Comparison of ENCODE assay signal across 14 cellular contexts in the genomic region with DNA sequence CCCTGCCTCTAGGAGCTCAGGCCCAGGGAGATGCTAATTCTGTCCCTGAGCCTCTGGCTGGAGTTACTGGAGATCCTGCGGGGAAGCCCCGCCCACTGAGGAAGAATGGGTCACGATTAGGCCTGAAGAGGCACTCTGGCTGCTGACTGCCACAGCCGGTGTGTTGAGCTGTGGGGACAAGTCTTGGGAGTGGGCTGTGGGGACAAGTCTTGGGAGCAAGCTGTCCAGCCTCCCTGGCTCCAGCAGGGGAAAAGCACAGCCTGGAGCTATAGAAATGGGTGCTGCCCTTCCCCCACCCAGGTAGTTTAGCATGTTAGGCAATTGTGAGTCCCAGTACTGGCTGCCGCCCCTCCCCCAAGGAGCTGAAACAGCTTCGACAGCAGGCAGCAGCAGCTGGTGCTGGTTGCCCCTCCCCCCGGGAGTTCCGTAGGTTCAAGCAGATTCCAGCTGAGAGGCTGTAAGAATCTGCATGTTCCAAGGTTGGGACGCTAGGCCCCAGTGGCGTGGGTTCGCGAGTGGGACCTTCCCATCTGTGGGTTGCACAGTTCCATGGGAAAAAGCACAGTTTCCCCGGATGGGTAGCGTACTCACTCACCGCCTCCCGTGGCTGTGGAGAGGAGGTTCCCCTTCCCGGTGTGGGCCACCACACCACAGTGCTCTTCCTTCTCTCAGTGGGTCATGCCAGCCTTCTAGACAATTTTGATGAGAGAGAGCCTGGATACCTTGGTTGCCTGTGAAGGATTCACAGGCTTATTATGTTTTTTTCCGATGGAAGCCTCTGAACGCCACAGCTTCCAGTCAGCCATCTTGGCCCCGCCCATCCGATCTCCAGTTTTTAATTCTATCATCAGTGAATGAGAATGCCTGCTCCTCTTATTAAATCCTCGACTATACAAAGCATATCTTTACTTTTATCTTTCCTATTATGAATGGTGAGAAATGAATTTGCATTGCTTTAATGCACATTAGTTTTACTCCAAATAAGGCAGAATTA.
DNase-seq lines count a peak whose midpoint lies in the region; ATAC-seq lines count a peak whose summit lies in the region.
"Had no signal": no experiment of that assay in that cellular context is flagged by ENCODE, and none has a peak within 500 bp of the region (broad histone marks: within the 10 kb centered on the region; RNA-seq: fewer than 3 reads in every experiment).

No MANE protein-coding gene starts in this region.

- H3K27me3 ChIP-seq in CD8-positive, alpha-beta memory T cell (ENCODE audit: insufficient read depth, low read length, poor library complexity, severe bottlenecking): no peaks in the 10 kb centered on the region
- H3K27me3 ChIP-seq: spleen had no signal

- POLR2A ChIA-PET in CD8-positive, alpha-beta memory T cell (lab: Charles Lee): no interaction called here

- H3K4me3 ChIP-seq in CD8-positive, alpha-beta memory T cell (ENCODE audit: low read length): no peak overlapping the region
- H3K4me3 ChIP-seq: spleen had no signal

- H3K27me3 Mint-ChIP-seq in CD8-positive, alpha-beta memory T cell: peaks cover 3 to 21% of the 10 kb centered on the region in 2 donors
- H3K27me3 Mint-ChIP-seq: CD4-positive, CD25-positive, alpha-beta regulatory T cell had no signal

- CTCF ChIA-PET in CD8-positive, alpha-beta memory T cell (lab: Charles Lee): no interaction called here

- peaks cover 0 to 5% (median 0%) of the 10 kb centered on the region in 3 donors for H3K36me3 Mint-ChIP-seq in CD8-positive, alpha-beta memory T cell
- H3K36me3 Mint-ChIP-seq: CD4-positive, CD25-positive, alpha-beta regulatory T cell had no signal

- no peak overlapping the region for H3K4me3 Mint-ChIP-seq in CD8-positive, alpha-beta memory T cell
- H3K4me3 Mint-ChIP-seq: CD4-positive, CD25-positive, alpha-beta regulatory T cell had no signal

- H3K36me3 ChIP-seq in ES-I3 (ENCODE audit: insufficient read depth, low read length): no peaks in the 10 kb centered on the region
- H3K36me3 ChIP-seq in CD8-positive, alpha-beta memory T cell (ENCODE audit: insufficient read depth, low read length): no peaks in the 10 kb centered on the region
- H3K36me3 ChIP-seq: spleen had no signal

- H3K27ac ChIP-seq in CD8-positive, alpha-beta memory T cell (ENCODE audit: low read depth, low read length): no peak overlapping the region
- H3K27ac ChIP-seq: spleen had no signal

- no peaks in the 10 kb centered on the region for H3K4me1 Mint-ChIP-seq in CD8-positive, alpha-beta memory T cell
- H3K4me1 Mint-ChIP-seq: CD4-positive, CD25-positive, alpha-beta regulatory T cell had no signal

- peaks cover 9% of the 10 kb centered on the region; the same call in 1 of the 2 replicates for H3K4me1 ChIP-seq in ES-I3 (ENCODE audit: insufficient read depth, low read length)
- no peaks in the 10 kb centered on the region for H3K4me1 ChIP-seq in CD8-positive, alpha-beta memory T cell (ENCODE audit: insufficient read depth, low read length)
- H3K4me1 ChIP-seq: spleen had no signal

- no peak for ATAC-seq in esophagus mucosa
- ATAC-seq in HG03139 (IDR thresholded peaks at IDR 0.05; ENCODE audit: unreplicated experiment): no peak

- peak overlapping the region in 1 of 8 donors; percentile 64 for H3K27ac Mint-ChIP-seq in CD8-positive, alpha-beta memory T cell
- H3K27ac Mint-ChIP-seq: CD4-positive, CD25-positive, alpha-beta regulatory T cell had no signal

- peaks cover 6% of the 10 kb centered on the region; the same call in 1 of the 2 replicates for H3K9me3 ChIP-seq in ES-I3 (ENCODE audit: control insufficient read depth, insufficient read depth, low read length)
- no peaks in the 10 kb centered on the region for H3K9me3 ChIP-seq in CD8-positive, alpha-beta memory T cell (ENCODE audit: low read length)

- H3K9me3 Mint-ChIP-seq in CD8-positive, alpha-beta memory T cell: peaks cover 4 to 30% (median 14%) of the 10 kb centered on the region in 5 donors

- DNase-seq in NCI-H2029 (lab: John Stamatoyannopoulos, UW) (peak; percentile 74), SHP77 treated with DMSO at 0.1 percent for 48 hours (lab: John Stamatoyannopoulos, UW) (peak; percentile 54), myocyte (ENCODE audit: low read depth) (peak; percentile 18)
- no peak for DNase-seq in CD8-positive, alpha-beta memory T cell
- DNase-seq: activated CD4-positive, CD25-positive, alpha-beta regulatory T cell treated with anti-CD3 and anti-CD28 coated beads, Interleukin-2, amount 50 U/mL, for 72 hours; activated T-cell treated with anti-CD3 and anti-CD28 coated beads for 4 hours; CD4-positive, CD25-positive, alpha-beta regulatory T cell; cerebellar nuclear complex; mesenchymal stem cell; spleen; SW 1271 had no signal

- H3K9ac ChIP-seq in ES-I3 (ENCODE audit: low read depth, low read length): peak overlapping the region; percentile 58

Comparison
In these comparisons a context has a peak if more than half of its experiments do, and no peak if none do; other contexts are left out.
1. DNase-seq: peak in NCI-H2029 (single experiment), SHP77 treated with DMSO at 0.1 percent for 48 hours (single experiment) and myocyte (single experiment); none in CD8-positive, alpha-beta memory T cell (0 of 5).